ENCODE assay signal across 11 cellular contexts in genomic region chr5:9125852-9126251, GRCh38.
DNase-seq lines count a peak whose midpoint lies in the region; ATAC-seq, FAIRE-seq and TF ChIP-seq lines count a peak whose summit lies in the region.
"Had no signal": no experiment of that assay in that cellular context is flagged by ENCODE, and none has a peak within 500 bp of the region (broad histone marks: within the 10 kb centered on the region; RNA-seq: fewer than 3 reads in every experiment).

No MANE protein-coding gene starts in this region.

- DNase-seq in HTR-8/SVneo (ENCODE audit: insufficient read length, low spot score) (no peak), islet precursor cell (no peak), RWPE1 (ENCODE audit: low spot score) (no peak), NCI-H2107 (lab: John Stamatoyannopoulos, UW) (no peak)
- DNase-seq: activated effector memory CD4-positive, alpha-beta T cell treated with Interleukin-2 at 50 U/mL for 16 hours; COR-L47; naive thymus-derived CD4-positive, alpha-beta T cell had no signal

- POLR2A ChIA-PET in RWPE1 (lab: Yijun Ruan, JAX; ENCODE audit: low non-redundant PET) = no interaction called here

- no peak overlapping the region for H3K27ac ChIP-seq in RWPE1

- CTCF ChIA-PET in RWPE1 (lab: Yijun Ruan, JAX) = no interaction called here

- no peak for TF ChIP-seq CTCF in RWPE1 (conservative IDR thresholded peaks at IDR 0.05; ENCODE audit: low read depth)

- ATAC-seq in GM18498 (IDR thresholded peaks at IDR 0.05; ENCODE audit: unreplicated experiment) (peak; percentile 79), GM19351 (IDR thresholded peaks at IDR 0.05; ENCODE audit: unreplicated experiment) (peak; percentile 52), HG02870 (IDR thresholded peaks at IDR 0.05; ENCODE audit: unreplicated experiment) (peak; percentile 92), HG03139 (IDR thresholded peaks at IDR 0.05; ENCODE audit: unreplicated experiment) (no peak)
- ATAC-seq: naive thymus-derived CD4-positive, alpha-beta T cell had no signal

- FAIRE-seq in HTR-8/SVneo (lab: Jason Lieb, UNC) = peak; percentile 77
